In the genomic region with DNA sequence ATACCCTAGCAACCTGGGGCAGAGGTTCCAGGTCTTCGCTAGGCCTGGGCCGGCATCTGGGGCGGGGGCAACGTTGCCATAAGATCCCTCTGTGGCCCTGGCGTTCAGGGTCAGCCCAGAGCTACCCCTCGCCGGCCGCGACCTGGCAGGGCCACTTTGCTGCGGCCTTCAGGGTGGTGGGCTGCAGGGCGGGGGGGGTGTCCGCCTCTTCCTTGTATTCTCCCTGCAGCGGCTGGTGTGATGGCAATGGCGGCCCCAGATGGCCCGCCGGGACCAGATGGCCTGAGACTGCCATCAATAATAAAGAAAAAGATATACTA, we compare ENCODE assay signal across 16 cellular contexts.
A peak's percentile ranks its signal among the peaks of the same experiment; 100 is the strongest.
DNase-seq lines count a peak whose midpoint lies in the region; ATAC-seq, FAIRE-seq and TF ChIP-seq lines count a peak whose summit lies in the region.
"Had no signal": no experiment of that assay in that cellular context is flagged by ENCODE, and none has a peak within 500 bp of the region (broad histone marks: within the 10 kb centered on the region; RNA-seq: fewer than 3 reads in every experiment).

No MANE protein-coding gene starts in this region.

- no peak overlapping the region for H3K4me3 ChIP-seq in right cardiac atrium (ENCODE audit: low read length)
- no peak overlapping the region for H3K4me3 ChIP-seq in pancreas
- H3K4me3 ChIP-seq: GM12878 had no signal

- no peaks in the 10 kb centered on the region for H3K27me3 Mint-ChIP-seq in WTC11 (ENCODE audit: low read depth)
- H3K27me3 Mint-ChIP-seq: CD4-positive, alpha-beta memory T cell had no signal

- intact Hi-C loops in Right ventricle myocardium inferior (cut with DNase I), result no loop called here
- intact Hi-C loops in right cardiac atrium (cut with DNase I), result no loop called here
- intact Hi-C loops in pancreas (cut with DNase I), result no loop called here

- H3K4me3 Mint-ChIP-seq in WTC11, result no peak overlapping the region
- H3K4me3 Mint-ChIP-seq: CD4-positive, alpha-beta memory T cell had no signal

- WGBS in right cardiac atrium, result 95% methylated on average over 16 of the region's 16 CpGs
- 85 to 90% methylated on average over 16 of the region's 16 CpGs for WGBS in pancreas, 2 donors

- H3K36me3 Mint-ChIP-seq in WTC11, result no peaks in the 10 kb centered on the region
- H3K36me3 Mint-ChIP-seq: CD4-positive, alpha-beta memory T cell had no signal

- H3K9me3 ChIP-seq in right cardiac atrium (ENCODE audit: control insufficient read depth, low read length) (no peaks in the 10 kb centered on the region), pancreas (no peaks in the 10 kb centered on the region)

- ATAC-seq in Right ventricle myocardium inferior (no peak), right cardiac atrium (no peak), WTC11 (peak; percentile 26), pancreas (no peak)
- ATAC-seq: GM12878 had no signal

- TF ChIP-seq CTCF in WTC11 (IDR thresholded peaks at IDR 0.05), result no peak
- no peak for TF ChIP-seq CTCF in pancreas (IDR thresholded peaks at IDR 0.05)

- H3K27me3 ChIP-seq in right cardiac atrium (ENCODE audit: control insufficient read depth, insufficient read depth) (no peaks in the 10 kb centered on the region), pancreas (no peaks in the 10 kb centered on the region)

- H3K4me1 ChIP-seq in right cardiac atrium (ENCODE audit: control insufficient read depth, insufficient read depth, low read length) (no peaks in the 10 kb centered on the region), pancreas (no peaks in the 10 kb centered on the region)

- DNase-seq in Right ventricle myocardium inferior (ENCODE audit: missing footprints) (peak; percentile 25), right cardiac atrium (no peak), WTC11 (ENCODE audit: low spot score) (no peak), pancreas (peak in 4 of 6 donors; percentile 6 to 56 (median 28)), frontal cortex (ENCODE audit: low spot score in 2 of 2) (no peak), GM19240 (ENCODE audit: insufficient read length, low spot score) (no peak)
- DNase-seq: C1 segment of cervical spinal cord; Calu3; CD4-positive, alpha-beta memory T cell; COR-L47; DMS153; DND-41; GOT3; HCEC 1CT had no signal

- H3K4me1 Mint-ChIP-seq in WTC11, result no peaks in the 10 kb centered on the region
- H3K4me1 Mint-ChIP-seq: CD4-positive, alpha-beta memory T cell had no signal

- H3K36me3 ChIP-seq in pancreas, result no peaks in the 10 kb centered on the region

- POLR2A ChIA-PET in WTC11 (lab: Charles Lee), result no interaction called here

- no peak overlapping the region for H3K27ac Mint-ChIP-seq in WTC11
- H3K27ac Mint-ChIP-seq: CD4-positive, alpha-beta memory T cell had no signal

- H3K27ac ChIP-seq in right cardiac atrium (ENCODE audit: low read length) (no peak overlapping the region), pancreas (no peak overlapping the region)

- H3K9me3 Mint-ChIP-seq in WTC11, result no peaks in the 10 kb centered on the region

- CTCF ChIA-PET in WTC11 (lab: Charles Lee), result no interaction called here

- no peak for FAIRE-seq in pancreas (lab: Jason Lieb, UNC)
- no peak for FAIRE-seq in frontal cortex (lab: Jason Lieb, UNC)
- FAIRE-seq: G401.6, GM12878 had no signal

TF ChIP-seq in WTC11, 78 proteins besides CTCF, POLR2A, EP300 and RAD21:
- TF ChIP-seq, protein P1, sequence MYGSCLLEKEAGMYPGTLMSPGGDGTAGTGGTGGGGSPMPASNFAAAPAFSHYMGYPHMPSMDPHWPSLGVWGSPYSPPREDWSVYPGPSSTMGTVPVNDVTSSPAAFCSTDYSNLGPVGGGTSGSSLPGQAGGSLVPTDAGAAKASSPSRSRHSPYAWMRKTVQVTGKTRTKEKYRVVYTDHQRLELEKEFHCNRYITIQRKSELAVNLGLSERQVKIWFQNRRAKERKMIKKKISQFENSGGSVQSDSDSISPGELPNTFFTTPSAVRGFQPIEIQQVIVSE (CRISPR knock-in tag; IDR thresholded peaks at IDR 0.05; ENCODE audit: borderline replicate concordance), result no peak
- TF ChIP-seq NFE2L1 (CRISPR knock-in tag; IDR thresholded peaks at IDR 0.05) (no peak), CREB1 (CRISPR knock-in tag; IDR thresholded peaks at IDR 0.05) (no peak), NFATC4 (CRISPR knock-in tag; IDR thresholded peaks at IDR 0.05) (no peak), HMGA2 (CRISPR knock-in tag; IDR thresholded peaks at IDR 0.05) (no peak), GRHL2 (CRISPR knock-in tag; IDR thresholded peaks at IDR 0.05; ENCODE audit: insufficient replicate concordance, severe bottlenecking) (no peak), KAT7 (CRISPR knock-in tag; IDR thresholded peaks at IDR 0.05; ENCODE audit: borderline replicate concordance) (no peak), CBFB (CRISPR knock-in tag; IDR thresholded peaks at IDR 0.05; ENCODE audit: low read depth) (no peak), ATF1 (CRISPR knock-in tag; IDR thresholded peaks at IDR 0.05) (no peak), MXD4 (CRISPR knock-in tag; IDR thresholded peaks at IDR 0.05; ENCODE audit: borderline replicate concordance) (no peak), ELF4 (CRISPR knock-in tag; IDR thresholded peaks at IDR 0.05; ENCODE audit: low read depth) (no peak), TP53 (CRISPR knock-in tag; IDR thresholded peaks at IDR 0.05) (no peak), NR1H2 (CRISPR knock-in tag; IDR thresholded peaks at IDR 0.05) (no peak), JAZF1 (CRISPR knock-in tag; IDR thresholded peaks at IDR 0.05) (no peak), OVOL2 (CRISPR knock-in tag; IDR thresholded peaks at IDR 0.05; ENCODE audit: borderline replicate concordance) (no peak), FOXK1 (CRISPR knock-in tag; IDR thresholded peaks at IDR 0.05) (no peak), ZNF423 (CRISPR knock-in tag; IDR thresholded peaks at IDR 0.05) (no peak)
- TF ChIP-seq, protein P2, sequence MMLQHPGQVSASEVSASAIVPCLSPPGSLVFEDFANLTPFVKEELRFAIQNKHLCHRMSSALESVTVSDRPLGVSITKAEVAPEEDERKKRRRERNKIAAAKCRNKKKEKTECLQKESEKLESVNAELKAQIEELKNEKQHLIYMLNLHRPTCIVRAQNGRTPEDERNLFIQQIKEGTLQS (CRISPR knock-in tag; conservative IDR thresholded peaks at IDR 0.05), result no peak
- TF ChIP-seq, protein P3, sequence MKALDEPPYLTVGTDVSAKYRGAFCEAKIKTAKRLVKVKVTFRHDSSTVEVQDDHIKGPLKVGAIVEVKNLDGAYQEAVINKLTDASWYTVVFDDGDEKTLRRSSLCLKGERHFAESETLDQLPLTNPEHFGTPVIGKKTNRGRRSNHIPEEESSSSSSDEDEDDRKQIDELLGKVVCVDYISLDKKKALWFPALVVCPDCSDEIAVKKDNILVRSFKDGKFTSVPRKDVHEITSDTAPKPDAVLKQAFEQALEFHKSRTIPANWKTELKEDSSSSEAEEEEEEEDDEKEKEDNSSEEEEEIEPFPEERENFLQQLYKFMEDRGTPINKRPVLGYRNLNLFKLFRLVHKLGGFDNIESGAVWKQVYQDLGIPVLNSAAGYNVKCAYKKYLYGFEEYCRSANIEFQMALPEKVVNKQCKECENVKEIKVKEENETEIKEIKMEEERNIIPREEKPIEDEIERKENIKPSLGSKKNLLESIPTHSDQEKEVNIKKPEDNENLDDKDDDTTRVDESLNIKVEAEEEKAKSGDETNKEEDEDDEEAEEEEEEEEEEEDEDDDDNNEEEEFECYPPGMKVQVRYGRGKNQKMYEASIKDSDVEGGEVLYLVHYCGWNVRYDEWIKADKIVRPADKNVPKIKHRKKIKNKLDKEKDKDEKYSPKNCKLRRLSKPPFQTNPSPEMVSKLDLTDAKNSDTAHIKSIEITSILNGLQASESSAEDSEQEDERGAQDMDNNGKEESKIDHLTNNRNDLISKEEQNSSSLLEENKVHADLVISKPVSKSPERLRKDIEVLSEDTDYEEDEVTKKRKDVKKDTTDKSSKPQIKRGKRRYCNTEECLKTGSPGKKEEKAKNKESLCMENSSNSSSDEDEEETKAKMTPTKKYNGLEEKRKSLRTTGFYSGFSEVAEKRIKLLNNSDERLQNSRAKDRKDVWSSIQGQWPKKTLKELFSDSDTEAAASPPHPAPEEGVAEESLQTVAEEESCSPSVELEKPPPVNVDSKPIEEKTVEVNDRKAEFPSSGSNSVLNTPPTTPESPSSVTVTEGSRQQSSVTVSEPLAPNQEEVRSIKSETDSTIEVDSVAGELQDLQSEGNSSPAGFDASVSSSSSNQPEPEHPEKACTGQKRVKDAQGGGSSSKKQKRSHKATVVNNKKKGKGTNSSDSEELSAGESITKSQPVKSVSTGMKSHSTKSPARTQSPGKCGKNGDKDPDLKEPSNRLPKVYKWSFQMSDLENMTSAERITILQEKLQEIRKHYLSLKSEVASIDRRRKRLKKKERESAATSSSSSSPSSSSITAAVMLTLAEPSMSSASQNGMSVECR (CRISPR knock-in tag; IDR thresholded peaks at IDR 0.05; ENCODE audit: borderline replicate concordance), result no peak
TF ChIP-seq in WTC11: peak in this region for 0.

Comparison
In these comparisons a context has a peak if more than half of its experiments do, and no peak if none do; other contexts are left out.
1. DNase-seq: peak in Right ventricle myocardium inferior (single experiment) and pancreas (4 of 6); none in right cardiac atrium (0 of 3), WTC11 (single experiment), frontal cortex (0 of 2) and GM19240 (single experiment).